1 cellular context compared by ENCODE assay signal in genomic region chr6:3380344-3381232, GRCh38.
TF ChIP-seq lines count a peak whose summit lies in the region.

No MANE protein-coding gene starts in this region.

TF ChIP-seq in HepG2, 621 proteins besides CTCF, POLR2A, EP300 and RAD21 (continued from another document and continues in another):
- TF ChIP-seq THRA (CRISPR knock-in tag; IDR thresholded peaks at IDR 0.05; ENCODE audit: borderline replicate concordance) (peak; percentile 81; the same call in 1 of the 2 replicates), RBAK (CRISPR knock-in tag; IDR thresholded peaks at IDR 0.05) (no peak), ELF1 (CRISPR knock-in tag; IDR thresholded peaks at IDR 0.05) (0 out of 2 replicates have a peak, but pooled peaks have one; percentile 30), MAX (IDR thresholded peaks at IDR 0.05) (peak; percentile 93), ZNF720 (CRISPR knock-in tag; IDR thresholded peaks at IDR 0.05) (no peak), ZNF570 (CRISPR knock-in tag; IDR thresholded peaks at IDR 0.05; ENCODE audit: borderline replicate concordance) (no peak), REXO4 (CRISPR knock-in tag; IDR thresholded peaks at IDR 0.05; ENCODE audit: borderline replicate concordance) (no peak), ZNF782 (CRISPR knock-in tag; IDR thresholded peaks at IDR 0.05; ENCODE audit: borderline replicate concordance) (no peak; the same call in 1 of the 2 replicates), POGZ (CRISPR knock-in tag; IDR thresholded peaks at IDR 0.05) (peak; percentile 60; the same call in 1 of the 2 replicates), IRF2 (CRISPR knock-in tag; IDR thresholded peaks at IDR 0.05) (peak; percentile 59), ZKSCAN1 (IDR thresholded peaks at IDR 0.05; ENCODE audit: low read length) (peak; percentile 25), GABPA (IDR thresholded peaks at IDR 0.05; ENCODE audit: low read depth, low read length) (no peak), GABPA (CRISPR knock-in tag; IDR thresholded peaks at IDR 0.05; ENCODE audit: low read depth) (peak; percentile 47), CBX5 (CRISPR knock-in tag; IDR thresholded peaks at IDR 0.05; ENCODE audit: borderline replicate concordance) (0 out of 2 replicates have a peak, but pooled peaks have one; percentile 10), MED13 (CRISPR knock-in tag; IDR thresholded peaks at IDR 0.05) (peak; percentile 89; the same call in 1 of the 2 replicates), TBP (CRISPR knock-in tag; IDR thresholded peaks at IDR 0.05) (no peak), NFIC (IDR thresholded peaks at IDR 0.05; ENCODE audit: low read length) (peak; percentile 99), NONO (IDR thresholded peaks at IDR 0.05) (no peak), NONO (CRISPR knock-in tag; conservative IDR thresholded peaks at IDR 0.05) (peak; percentile 31), MYPOP (CRISPR knock-in tag; IDR thresholded peaks at IDR 0.05) (peak; percentile 58; the same call in 1 of the 2 replicates), MNT (IDR thresholded peaks at IDR 0.05) (peak; percentile 71), CREB1 (IDR thresholded peaks at IDR 0.05) (peak; percentile 50; the same call in 1 of the 2 replicates), CREB1 (CRISPR knock-in tag; IDR thresholded peaks at IDR 0.05) (no peak), ZNF343 (CRISPR knock-in tag; IDR thresholded peaks at IDR 0.05) (no peak), ZNF329 (CRISPR knock-in tag; IDR thresholded peaks at IDR 0.05; ENCODE audit: low read depth) (no peak), ZNF607 (CRISPR knock-in tag; IDR thresholded peaks at IDR 0.05; ENCODE audit: borderline replicate concordance) (no peak), CREBL2 (CRISPR knock-in tag; IDR thresholded peaks at IDR 0.05; ENCODE audit: borderline replicate concordance) (no peak), RAD51 (IDR thresholded peaks at IDR 0.05; ENCODE audit: borderline replicate concordance) (peak; percentile 80), ZNF12 (CRISPR knock-in tag; IDR thresholded peaks at IDR 0.05) (peak; percentile 71), ZNF746 (CRISPR knock-in tag; IDR thresholded peaks at IDR 0.05) (no peak; the same call in 1 of the 2 replicates), ZNF451 (CRISPR knock-in tag; IDR thresholded peaks at IDR 0.05) (no peak; the same call in 1 of the 2 replicates), MTF1 (CRISPR knock-in tag; IDR thresholded peaks at IDR 0.05) (no peak), GRHL1 (CRISPR knock-in tag; conservative IDR thresholded peaks at IDR 0.05) (no peak), ZFP36L1 (CRISPR knock-in tag; IDR thresholded peaks at IDR 0.05) (no peak), PAX8 (CRISPR knock-in tag; IDR thresholded peaks at IDR 0.05; ENCODE audit: borderline replicate concordance) (no peak), MXD4 (CRISPR knock-in tag; IDR thresholded peaks at IDR 0.05) (peak; percentile 46; the same call in 1 of the 2 replicates), RBM39 (IDR thresholded peaks at IDR 0.05; ENCODE audit: low read depth, low read length, poor library complexity, severe bottlenecking) (no peak), TOPORS (CRISPR knock-in tag; IDR thresholded peaks at IDR 0.05) (no peak), SAP130 (CRISPR knock-in tag; IDR thresholded peaks at IDR 0.05; ENCODE audit: low read depth) (peak; percentile 95), PRDM4 (CRISPR knock-in tag; IDR thresholded peaks at IDR 0.05; ENCODE audit: borderline replicate concordance) (no peak), ZNF251 (CRISPR knock-in tag; IDR thresholded peaks at IDR 0.05) (no peak), CBFB (CRISPR knock-in tag; IDR thresholded peaks at IDR 0.05) (no peak), DMTF1 (CRISPR knock-in tag; IDR thresholded peaks at IDR 0.05) (no peak), ONECUT2 (CRISPR knock-in tag; IDR thresholded peaks at IDR 0.05) (peak; percentile 97), NR2F6 (IDR thresholded peaks at IDR 0.05) (peak; percentile 78), NR2F6 (CRISPR knock-in tag; IDR thresholded peaks at IDR 0.05) (peak; percentile 75), MIER2 (CRISPR knock-in tag; IDR thresholded peaks at IDR 0.05) (no peak; the same call in 1 of the 2 replicates), SMC3 (IDR thresholded peaks at IDR 0.05; ENCODE audit: low read length) (no peak), ZNF790 (CRISPR knock-in tag; IDR thresholded peaks at IDR 0.05; ENCODE audit: borderline replicate concordance) (0 out of 2 replicates have a peak, but pooled peaks have one; percentile 75)
- TF ChIP-seq, protein P1, sequence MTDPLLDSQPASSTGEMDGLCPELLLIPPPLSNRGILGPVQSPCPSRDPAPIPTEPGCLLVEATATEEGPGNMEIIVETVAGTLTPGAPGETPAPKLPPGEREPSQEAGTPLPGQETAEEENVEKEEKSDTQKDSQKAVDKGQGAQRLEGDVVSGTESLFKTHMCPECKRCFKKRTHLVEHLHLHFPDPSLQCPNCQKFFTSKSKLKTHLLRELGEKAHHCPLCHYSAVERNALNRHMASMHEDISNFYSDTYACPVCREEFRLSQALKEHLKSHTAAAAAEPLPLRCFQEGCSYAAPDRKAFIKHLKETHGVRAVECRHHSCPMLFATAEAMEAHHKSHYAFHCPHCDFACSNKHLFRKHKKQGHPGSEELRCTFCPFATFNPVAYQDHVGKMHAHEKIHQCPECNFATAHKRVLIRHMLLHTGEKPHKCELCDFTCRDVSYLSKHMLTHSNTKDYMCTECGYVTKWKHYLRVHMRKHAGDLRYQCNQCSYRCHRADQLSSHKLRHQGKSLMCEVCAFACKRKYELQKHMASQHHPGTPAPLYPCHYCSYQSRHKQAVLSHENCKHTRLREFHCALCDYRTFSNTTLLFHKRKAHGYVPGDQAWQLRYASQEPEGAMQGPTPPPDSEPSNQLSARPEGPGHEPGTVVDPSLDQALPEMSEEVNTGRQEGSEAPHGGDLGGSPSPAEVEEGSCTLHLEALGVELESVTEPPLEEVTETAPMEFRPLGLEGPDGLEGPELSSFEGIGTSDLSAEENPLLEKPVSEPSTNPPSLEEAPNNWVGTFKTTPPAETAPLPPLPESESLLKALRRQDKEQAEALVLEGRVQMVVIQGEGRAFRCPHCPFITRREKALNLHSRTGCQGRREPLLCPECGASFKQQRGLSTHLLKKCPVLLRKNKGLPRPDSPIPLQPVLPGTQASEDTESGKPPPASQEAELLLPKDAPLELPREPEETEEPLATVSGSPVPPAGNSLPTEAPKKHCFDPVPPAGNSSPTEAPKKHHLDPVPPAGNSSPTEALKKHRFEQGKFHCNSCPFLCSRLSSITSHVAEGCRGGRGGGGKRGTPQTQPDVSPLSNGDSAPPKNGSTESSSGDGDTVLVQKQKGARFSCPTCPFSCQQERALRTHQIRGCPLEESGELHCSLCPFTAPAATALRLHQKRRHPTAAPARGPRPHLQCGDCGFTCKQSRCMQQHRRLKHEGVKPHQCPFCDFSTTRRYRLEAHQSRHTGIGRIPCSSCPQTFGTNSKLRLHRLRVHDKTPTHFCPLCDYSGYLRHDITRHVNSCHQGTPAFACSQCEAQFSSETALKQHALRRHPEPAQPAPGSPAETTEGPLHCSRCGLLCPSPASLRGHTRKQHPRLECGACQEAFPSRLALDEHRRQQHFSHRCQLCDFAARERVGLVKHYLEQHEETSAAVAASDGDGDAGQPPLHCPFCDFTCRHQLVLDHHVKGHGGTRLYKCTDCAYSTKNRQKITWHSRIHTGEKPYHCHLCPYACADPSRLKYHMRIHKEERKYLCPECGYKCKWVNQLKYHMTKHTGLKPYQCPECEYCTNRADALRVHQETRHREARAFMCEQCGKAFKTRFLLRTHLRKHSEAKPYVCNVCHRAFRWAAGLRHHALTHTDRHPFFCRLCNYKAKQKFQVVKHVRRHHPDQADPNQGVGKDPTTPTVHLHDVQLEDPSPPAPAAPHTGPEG (CRISPR knock-in tag; IDR thresholded peaks at IDR 0.05), result no peak
- TF ChIP-seq, protein P2, sequence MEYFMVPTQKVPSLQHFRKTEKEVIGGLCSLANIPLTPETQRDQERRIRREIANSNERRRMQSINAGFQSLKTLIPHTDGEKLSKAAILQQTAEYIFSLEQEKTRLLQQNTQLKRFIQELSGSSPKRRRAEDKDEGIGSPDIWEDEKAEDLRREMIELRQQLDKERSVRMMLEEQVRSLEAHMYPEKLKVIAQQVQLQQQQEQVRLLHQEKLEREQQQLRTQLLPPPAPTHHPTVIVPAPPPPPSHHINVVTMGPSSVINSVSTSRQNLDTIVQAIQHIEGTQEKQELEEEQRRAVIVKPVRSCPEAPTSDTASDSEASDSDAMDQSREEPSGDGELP (IDR thresholded peaks at IDR 0.05; ENCODE audit: borderline replicate concordance, low read depth), result peak; percentile 61; the same call in 1 of the 2 replicates
